16 cellular contexts compared by ENCODE assay signal in the genomic region with DNA sequence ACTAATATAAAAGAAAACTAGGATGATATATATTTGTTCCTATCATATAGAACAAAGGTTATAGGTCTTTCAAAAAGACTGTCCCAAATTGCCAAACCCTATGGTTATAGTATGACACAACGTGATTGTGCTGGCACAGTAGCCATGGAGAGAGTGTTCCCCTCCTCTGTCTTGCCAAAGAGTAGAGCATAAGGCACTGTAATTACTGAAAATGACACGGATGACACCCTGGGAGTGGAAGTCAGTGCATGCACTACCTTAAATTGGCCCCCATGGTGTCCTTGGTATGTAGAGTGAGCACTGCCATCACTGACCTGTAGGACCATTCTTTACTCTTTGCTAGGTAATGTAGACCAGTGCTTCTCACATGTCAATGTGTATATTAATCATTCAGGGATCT. TPM values are rescaled to one million over a fixed set of nuclear protein-coding genes. Genes with fewer than 3 reads are reported as not detected.
"Had no signal": no experiment of that assay in that cellular context is flagged by ENCODE, and none has a peak within 500 bp of the region (broad histone marks: within the 10 kb centered on the region; RNA-seq: fewer than 3 reads in every experiment).

No MANE protein-coding gene starts in this region.

RNA-seq across cellular contexts. Expression of gene OR2A1, which starts 7.1 kb away (rescaled TPM):
- total RNA-seq: activated naive CD4-positive, alpha-beta T cell treated with anti-CD3 and anti-CD28 coated beads for 36 hours; activated naive CD4-positive, alpha-beta T cell treated with anti-CD3 and anti-CD28 coated beads, Interleukin-2, amount 50 U/mL, for 72 hours; activated naive CD8-positive, alpha-beta T cell treated with anti-CD3 and anti-CD28 coated beads for 36 hours; activated T-cell treated with anti-CD3 and anti-CD28 coated beads, Interleukin-2, amount 50 U/mL, for 4 hours; activated T-cell treated with anti-CD3 and anti-CD28 coated beads, Interleukin-2, amount 50 U/mL, for 72 hours; activated T-helper 1 cell treated with anti-CD3 and anti-CD28 coated beads, Interleukin-12 subunit alpha, Interleukin-12 subunit beta, Interleukin-2, Interleukin-4 antibody, amounts not matched to agents 30 ng/mL and 10 ng/mL and 1 ng/mL, durations not matched to agents 14 hours and 24 hours and 36 hours; activated T-helper 2 cell treated with anti-CD3 and anti-CD28 coated beads, Interferon-gamma antibody, Interleukin-2, Interleukin-4, amounts not matched to agents 10 μg/mL and 5 μg/mL and 100 μg/mL, durations not matched to agents 14 hours and 24 hours and 36 hours; ascending aorta; astrocyte; body of pancreas; bronchial epithelial cell; cardiac muscle cell; cerebellum; chondrocyte had no signal
- polyA plus RNA-seq: cardiac muscle cell had no signal

RNA-seq across cellular contexts. Expression of gene CTAGE8, which starts 36.1 kb away (rescaled TPM):
- total RNA-seq: ascending aorta, cardiac muscle cell, cardiac septum, cerebellum had no signal
- polyA plus RNA-seq: aorta, cardiac muscle cell had no signal

RNA-seq across cellular contexts. Expression of gene OR2A7, which starts 40.6 kb away (rescaled TPM):
- total RNA-seq: cardiac septum had no signal
- polyA plus RNA-seq: cardiac muscle cell had no signal
